12 cellular contexts compared by ENCODE assay signal in the genomic region with DNA sequence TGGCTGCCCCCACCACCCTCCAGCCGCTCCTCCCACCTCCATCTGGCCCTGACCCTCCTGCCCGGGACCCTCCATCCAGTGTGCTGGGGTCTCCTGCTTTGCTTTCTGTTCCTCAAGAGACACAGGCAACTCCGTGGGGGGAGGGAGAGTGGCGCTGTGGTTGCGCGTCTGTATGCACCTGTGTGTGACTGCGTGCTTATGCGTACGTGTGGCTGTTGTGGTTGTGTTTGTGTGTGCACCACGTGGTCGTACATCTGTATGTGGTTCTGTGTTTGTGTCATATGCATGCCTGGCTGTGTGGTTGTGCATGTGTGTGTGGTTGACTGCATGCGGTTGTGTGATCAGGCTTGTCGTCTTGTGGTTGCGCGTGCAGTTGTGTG. TPM values are rescaled to one million over a fixed set of nuclear protein-coding genes. Genes with fewer than 3 reads are reported as not detected.
A peak's percentile ranks its signal among the peaks of the same experiment; 100 is the strongest.
DNase-seq lines count a peak whose midpoint lies in the region; ATAC-seq, FAIRE-seq and TF ChIP-seq lines count a peak whose summit lies in the region.
"Had no signal": no experiment of that assay in that cellular context is flagged by ENCODE, and none has a peak within 500 bp of the region (broad histone marks: within the 10 kb centered on the region; RNA-seq: fewer than 3 reads in every experiment).

No MANE protein-coding gene starts in this region.

- POLR2A ChIA-PET in HepG2 (lab: Yijun Ruan, JAX): interaction anchor here (3.4 kb wide), 1 partner anchor 11 kb away, joined by 27 read pairs; no protein-coding TSS in a partner anchor
- POLR2A ChIA-PET in activated CD4-positive, alpha-beta memory T cell treated with anti-CD3 and anti-CD28 coated beads, Interleukin-2, amount 10 ng/mL, durations not matched to agents 7 days and 5 days (lab: Charles Lee): interaction anchor here (1.0 to 2.4 kb wide), 3 partner anchors 9 to 87 kb away, joined by 3 to 24 read pairs (median 4); no protein-coding TSS in a partner anchor

- no peak for TF ChIP-seq CTCF in HepG2 (CRISPR knock-in tag; IDR thresholded peaks at IDR 0.05)
- TF ChIP-seq CTCF in right lobe of liver (IDR thresholded peaks at IDR 0.05): no peak
- no peak for TF ChIP-seq CTCF in esophagus squamous epithelium (IDR thresholded peaks at IDR 0.05)

- no peak for TF ChIP-seq EP300 in HepG2 (IDR thresholded peaks at IDR 0.05; ENCODE audit: low read depth in 2 of 2, low read length in 2 of 2)
- TF ChIP-seq EP300 in HepG2 (CRISPR knock-in tag; IDR thresholded peaks at IDR 0.05; ENCODE audit: borderline replicate concordance): no peak

- H3K4me3 ChIP-seq in HepG2 (replicated peaks in 1 of 3; ENCODE audit: insufficient read depth in 1 of 3, low read depth in 2 of 3, low read length in 3 of 3): no peak overlapping the region
- no peak overlapping the region for H3K4me3 ChIP-seq in right lobe of liver
- peak overlapping the region in 3 of 4 donors; percentile 12 to 60 (median 39) for H3K4me3 ChIP-seq in esophagus squamous epithelium
- H3K4me3 ChIP-seq in thymus (ENCODE audit: low read length): peak overlapping the region; percentile 62

- peaks cover 23% of the 10 kb centered on the region for H3K4me1 Mint-ChIP-seq in activated CD4-positive, alpha-beta memory T cell treated with anti-CD3 and anti-CD28 coated beads, Interleukin-2, amount 10 ng/mL, durations not matched to agents 7 days and 5 days

- no peaks in the 10 kb centered on the region for H3K9me3 Mint-ChIP-seq in activated CD4-positive, alpha-beta memory T cell treated with anti-CD3 and anti-CD28 coated beads, Interleukin-2, amount 10 ng/mL, durations not matched to agents 7 days and 5 days

- H3K36me3 Mint-ChIP-seq in activated CD4-positive, alpha-beta memory T cell treated with anti-CD3 and anti-CD28 coated beads, Interleukin-2, amount 10 ng/mL, durations not matched to agents 7 days and 5 days (ENCODE audit: low read depth): no peaks in the 10 kb centered on the region

- H2AFZ ChIP-seq in HepG2 (ENCODE audit: low read length): no peak overlapping the region

- no peak overlapping the region for H3K9ac ChIP-seq in HepG2 (ENCODE audit: insufficient read depth, low read depth, low read length)

- CTCF ChIA-PET in HepG2 (lab: Yijun Ruan, JAX; ENCODE audit: low intra/inter-chr PET ratio, low total read pairs): no interaction called here
- CTCF ChIA-PET in activated CD4-positive, alpha-beta memory T cell treated with anti-CD3 and anti-CD28 coated beads, Interleukin-2, amount 10 ng/mL, durations not matched to agents 7 days and 5 days (lab: Charles Lee): no interaction called here

- 65% methylated on average over 13 of the region's 15 CpGs for WGBS in HepG2 (ENCODE audit: low lambda C conversion rate)
- WGBS in right lobe of liver (ENCODE audit: insufficient coverage, low coverage, low lambda C conversion rate, missing lambda C conversion rate): 66% methylated on average over 5 of the region's 15 CpGs
- 50 to 64% methylated on average over 5 to 6 of the region's 15 CpGs for WGBS in esophagus squamous epithelium, 2 donors
- 13% methylated on average over 15 of the region's 15 CpGs for WGBS in thymus

- H3K79me2 ChIP-seq in HepG2 (ENCODE audit: insufficient read depth, low read length): no peaks in the 10 kb centered on the region

- intact Hi-C loops in HepG2 (cut with micrococcal nuclease; ENCODE audit: unreplicated experiment) (no loop called here), right lobe of liver (cut with DNase I) (no loop called here), esophagus squamous epithelium (cut with DNase I) (no loop called here), cardiac septum (cut with DNase I) (no loop called here)

- H3K27ac ChIP-seq in HepG2 (ENCODE audit: extremely low read length, insufficient read depth, low read length) (no peak overlapping the region), right lobe of liver (no peak overlapping the region), esophagus squamous epithelium (no peak overlapping the region), thymus (ENCODE audit: low read depth) (peak overlapping the region; percentile 92)
- H3K27ac ChIP-seq: epithelial cell of prostate had no signal

- DNase-seq in HepG2 (ENCODE audit: low spot score) (no peak), right lobe of liver (no peak), esophagus squamous epithelium (lab: John Stamatoyannopoulos, UW) (no peak), SW480 (ENCODE audit: low spot score) (no peak), SK-N-DZ (ENCODE audit: low spot score) (no peak), cardiac septum (ENCODE audit: low spot score) (no peak)
- peak; percentile 57 for DNase-seq in activated CD4-positive, alpha-beta memory T cell treated with anti-CD3 and anti-CD28 coated beads, Interleukin-2, amount 10 ng/mL, durations not matched to agents 7 days and 5 days
- DNase-seq: BE2C, NCI-H1092 had no signal

- H3K9me3 ChIP-seq in HepG2 (ENCODE audit: low read length): no peaks in the 10 kb centered on the region
- H3K9me3 ChIP-seq in right lobe of liver: no peaks in the 10 kb centered on the region
- no peaks in the 10 kb centered on the region for H3K9me3 ChIP-seq in esophagus squamous epithelium
- no peaks in the 10 kb centered on the region for H3K9me3 ChIP-seq in thymus (ENCODE audit: control insufficient read depth)
- H3K9me3 ChIP-seq: BE2C had no signal

- H3K4me2 ChIP-seq in HepG2 (ENCODE audit: low read depth, low read length): no peak overlapping the region

- in situ Hi-C loops in HepG2 (cut with HindIII; ENCODE audit: extremely low pct_ligation_motif_present, low pct_unique_long_range_greater_than_20kb): no loop called here

- no peak for ATAC-seq in HepG2
- ATAC-seq in right lobe of liver: no peak

- H4K20me1 ChIP-seq in HepG2 (ENCODE audit: insufficient read depth, low read length): no peaks in the 10 kb centered on the region

- TF ChIP-seq RAD21 in HepG2 (CRISPR knock-in tag; IDR thresholded peaks at IDR 0.05): no peak

- H3K36me3 ChIP-seq in HepG2 (replicated peaks in 1 of 2; ENCODE audit: control insufficient read depth in 1 of 2, insufficient read depth in 2 of 2, low read length in 2 of 2) (no peaks in the 10 kb centered on the region), right lobe of liver (no peaks in the 10 kb centered on the region), esophagus squamous epithelium (no peaks in the 10 kb centered on the region), thymus (ENCODE audit: control insufficient read depth, insufficient read depth) (no peaks in the 10 kb centered on the region)

- peaks cover 20% of the 10 kb centered on the region for H3K4me1 ChIP-seq in HepG2 (ENCODE audit: insufficient read depth, low read length)
- peaks cover 0 to 34% (median 10%) of the 10 kb centered on the region in 4 donors for H3K4me1 ChIP-seq in right lobe of liver
- peaks cover 12 to 67% (median 30%) of the 10 kb centered on the region in 3 donors for H3K4me1 ChIP-seq in esophagus squamous epithelium
- peaks cover 52% of the 10 kb centered on the region for H3K4me1 ChIP-seq in thymus (ENCODE audit: control insufficient read depth, insufficient read depth, low read length)

- peak overlapping the region; percentile 65 for H3K4me3 Mint-ChIP-seq in activated CD4-positive, alpha-beta memory T cell treated with anti-CD3 and anti-CD28 coated beads, Interleukin-2, amount 10 ng/mL, durations not matched to agents 7 days and 5 days

- no peak overlapping the region for H3K27ac Mint-ChIP-seq in activated CD4-positive, alpha-beta memory T cell treated with anti-CD3 and anti-CD28 coated beads, Interleukin-2, amount 10 ng/mL, durations not matched to agents 7 days and 5 days

- TF ChIP-seq POLR2A in HepG2 (IDR thresholded peaks at IDR 0.05; ENCODE audit: insufficient read depth in 1 of 2, low read depth in 2 of 2, low read length in 2 of 2) (no peak), right lobe of liver (IDR thresholded peaks at IDR 0.05) (no peak), esophagus squamous epithelium (IDR thresholded peaks at IDR 0.05) (no peak)

- BruUV-seq in HepG2 (replicated peaks; lab: Mats Ljungman, UMichigan): no TSS peak

- no peak for FAIRE-seq in HepG2 (lab: Jason Lieb, UNC)
- FAIRE-seq: urothelium cell line had no signal

- H3K27me3 ChIP-seq in HepG2 (ENCODE audit: control insufficient read depth in 1 of 2, insufficient read depth in 2 of 2, low read length in 2 of 2) (peaks cover 21 to 87% of the 10 kb centered on the region in 2 experiments), right lobe of liver (no peaks in the 10 kb centered on the region), esophagus squamous epithelium (peaks cover 14 to 94% (median 29%) of the 10 kb centered on the region in 4 donors), thymus (ENCODE audit: control insufficient read depth, insufficient read depth) (peaks cover 8% of the 10 kb centered on the region)
- H3K27me3 ChIP-seq: BE2C had no signal

- peaks cover 36% of the 10 kb centered on the region for H3K27me3 Mint-ChIP-seq in activated CD4-positive, alpha-beta memory T cell treated with anti-CD3 and anti-CD28 coated beads, Interleukin-2, amount 10 ng/mL, durations not matched to agents 7 days and 5 days

RNA-seq across cellular contexts. Expression of gene CPLX1, which starts 33.2 kb away (rescaled TPM):
- total RNA-seq in HepG2 (2016; rRNA removed; fragmentation: Illumina TruSeq; extraction: Trizol): 0.18 and 0.36 TPM in 2 replicates
- 0.30 TPM in 1 of 2 replicates, not detected in the other for total RNA-seq in HepG2 (2016; cell fraction: cytosol; rRNA removed; fragmentation: Illumina TruSeq; extraction: Trizol; ENCODE audit: low read depth)
- 0.16 and 0.24 TPM in 2 replicates for total RNA-seq in HepG2 (2016; cell fraction: insoluble cytoplasmic fraction; rRNA removed; fragmentation: Illumina TruSeq; extraction: Trizol)
- total RNA-seq in HepG2 (2016; cell fraction: membrane; rRNA removed; fragmentation: Illumina TruSeq; extraction: Trizol): 0.37 and 0.48 TPM in 2 replicates
- total RNA-seq in HepG2 (2016; cell fraction: nucleus; rRNA removed; fragmentation: Illumina TruSeq; extraction: Trizol): not detected in 2 replicates
- polyA plus RNA-seq in HepG2 (2011; rRNA removed): 0.18 and 0.57 TPM in 2 replicates
- 0.08 and 0.18 TPM in 2 replicates for polyA plus RNA-seq in HepG2 (2011; cell fraction: cytosol; rRNA removed)
- polyA plus RNA-seq in HepG2 (2011; cell fraction: nucleus; rRNA removed): 0.58 and 0.95 TPM in 2 replicates
- polyA plus RNA-seq in HepG2 (2012): 0.87 and 3.8 TPM in 2 replicates
- 0.68 and 0.69 TPM in 2 replicates for polyA plus RNA-seq in HepG2 (2016; cell fraction: cytosol; fragmentation: Illumina TruSeq; extraction: Trizol; ENCODE audit: low read depth)
- polyA plus RNA-seq in HepG2 (2016; cell fraction: insoluble cytoplasmic fraction; fragmentation: Illumina TruSeq; extraction: Trizol; ENCODE audit: low read depth): 0.49 and 0.90 TPM in 2 replicates
- polyA plus RNA-seq in HepG2 (2016; cell fraction: membrane; fragmentation: Illumina TruSeq; extraction: Trizol; ENCODE audit: low read depth): 0.89 and 1.3 TPM in 2 replicates
- polyA plus RNA-seq in HepG2 (2016; cell fraction: nucleus; fragmentation: Illumina TruSeq; extraction: Trizol; ENCODE audit: insufficient read depth, low read depth): 0.38 and 0.60 TPM in 2 replicates
- 0.12 and 0.68 TPM in 2 replicates for polyA minus RNA-seq in HepG2 (2011; rRNA and poly(A)+ RNA removed; ENCODE audit: low replicate concordance)
- 0.30 TPM in 1 of 2 replicates, not detected in the other for polyA minus RNA-seq in HepG2 (2011; cell fraction: cytosol; rRNA and poly(A)+ RNA removed)
- polyA minus RNA-seq in HepG2 (2011; cell fraction: nucleus; rRNA and poly(A)+ RNA removed): 0.25 TPM in 1 of 2 replicates, not detected in the other
- total RNA-seq in right lobe of liver: 1 to 10 TPM in 5 of 6 experiments, under 1 TPM in 1; 0.86 to 3.7 (median 2.4) TPM
- total RNA-seq in activated CD4-positive, alpha-beta memory T cell treated with anti-CD3 and anti-CD28 coated beads, Interleukin-2, amount 10 ng/mL, durations not matched to agents 7 days and 5 days: 1 to 10 TPM; 2.5 to 3.0 TPM
- total RNA-seq in esophagus squamous epithelium: under 1 TPM in 2 of 4 donors, not detected in 2; 0.44 to 0.57 TPM
- polyA plus RNA-seq in thymus: 7.9 TPM
- 14.2 and 15.1 TPM in 2 replicates for polyA plus RNA-seq in SK-N-DZ (2014; cell fraction: cytosol; rRNA removed)
- 9.1 and 13.0 TPM in 2 replicates for polyA plus RNA-seq in SK-N-DZ (2014; cell fraction: nucleus; rRNA removed)
- 9.4 TPM for total RNA-seq in cardiac septum

Comparison
In these comparisons a context has a peak if more than half of its experiments do, and no peak if none do; other contexts are left out.
1. H3K4me3 ChIP-seq: peak in esophagus squamous epithelium (3 of 4) and thymus (single experiment); none in HepG2 (0 of 3) and right lobe of liver (0 of 3).